In the genomic region with DNA sequence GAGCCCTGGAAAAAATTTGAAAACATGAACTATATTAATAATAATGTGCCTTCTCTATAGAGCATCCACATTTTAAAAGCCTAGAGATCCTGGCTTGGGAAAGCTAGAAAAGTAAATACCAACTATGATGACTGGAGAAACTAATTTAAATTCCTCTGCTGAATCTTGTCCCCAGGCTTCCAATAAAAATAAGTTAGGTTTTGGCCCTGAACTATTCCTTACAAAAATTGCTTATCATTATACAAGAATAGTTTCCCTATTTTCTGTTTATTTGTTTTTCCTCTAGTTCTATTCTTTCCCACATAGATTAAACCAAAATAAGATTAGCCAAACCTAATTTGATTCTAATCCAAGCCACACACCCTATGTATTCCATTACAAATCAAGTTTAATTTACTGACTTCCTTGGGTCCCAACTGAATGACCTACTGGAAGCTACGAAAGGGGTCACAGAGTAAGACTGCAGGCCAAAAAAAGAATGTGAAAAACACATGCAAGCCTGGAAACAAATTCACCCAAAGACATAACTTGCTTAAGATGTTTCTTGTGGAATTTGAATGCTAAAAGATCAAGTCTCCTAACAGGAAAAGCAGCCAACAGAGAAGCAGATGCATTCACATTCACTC, we compare ENCODE assay signal across 17 cellular contexts.
DNase-seq lines count a peak whose midpoint lies in the region; TF ChIP-seq lines count a peak whose summit lies in the region.
"Had no signal": no experiment of that assay in that cellular context is flagged by ENCODE, and none has a peak within 500 bp of the region (broad histone marks: within the 10 kb centered on the region; RNA-seq: fewer than 3 reads in every experiment).

No MANE protein-coding gene starts in this region.

- H3K79me2 ChIP-seq in osteoblast (ENCODE audit: insufficient read depth, low read length): no peaks in the 10 kb centered on the region

- H3K4me2 ChIP-seq in osteoblast (ENCODE audit: insufficient read depth, low read length): no peak overlapping the region

- H3K36me3 Mint-ChIP-seq in glutamatergic neuron (ENCODE audit: unreplicated experiment): peaks cover 7% of the 10 kb centered on the region
- H3K36me3 Mint-ChIP-seq: activated naive CD4-positive, alpha-beta T cell treated with anti-CD3 and anti-CD28 coated beads, Interleukin-2, amount 50 U/mL, for 72 hours had no signal

- H3K4me1 ChIP-seq in SJSA1 (replicated peaks): peaks cover 60% of the 10 kb centered on the region
- H3K4me1 ChIP-seq in osteoblast (ENCODE audit: insufficient read depth, low read length): peaks cover 25% of the 10 kb centered on the region
- H3K4me1 ChIP-seq: gastrocnemius medialis had no signal

- H3K9me3 ChIP-seq in SJSA1 (replicated peaks) (no peaks in the 10 kb centered on the region), osteoblast (ENCODE audit: low read depth, low read length) (no peaks in the 10 kb centered on the region)
- H3K9me3 ChIP-seq: gastrocnemius medialis, upper lobe of right lung had no signal

- H3K4me3 Mint-ChIP-seq in glutamatergic neuron (ENCODE audit: unreplicated experiment): no peak overlapping the region
- H3K4me3 Mint-ChIP-seq: endodermal cell had no signal

- H4K20me1 ChIP-seq in osteoblast (ENCODE audit: insufficient read depth, low read length): no peaks in the 10 kb centered on the region

- no peak overlapping the region for H3K27ac Mint-ChIP-seq in glutamatergic neuron (ENCODE audit: unreplicated experiment)
- H3K27ac Mint-ChIP-seq: activated naive CD4-positive, alpha-beta T cell treated with anti-CD3 and anti-CD28 coated beads, Interleukin-2, amount 50 U/mL, for 72 hours; endodermal cell had no signal

- H3K4me3 ChIP-seq in BJ (ENCODE audit: low read depth, low read length) (no peak overlapping the region), SJSA1 (no peak overlapping the region), fibroblast of villous mesenchyme (ENCODE audit: low read depth, low read length) (no peak overlapping the region), osteoblast (ENCODE audit: insufficient read depth, low read length) (no peak overlapping the region)
- H3K4me3 ChIP-seq: gastrocnemius medialis, upper lobe of right lung had no signal

- DNase-seq in BJ (ENCODE audit: low read depth) (peak; percentile 75), SJSA1 (ENCODE audit: low read depth in 1 of 2, low spot score in 2 of 2) (peak in 1 of 2 experiments; percentile 47), fibroblast of villous mesenchyme (ENCODE audit: low read depth) (peak; percentile 44), osteoblast (ENCODE audit: insufficient read length, low spot score, missing footprints) (no peak), NCI-H226 (no peak), glutamatergic neuron (no peak), midbrain (lab: John Stamatoyannopoulos, UW) (no peak), NCI-H1417 treated with DMSO at 0.1 percent for 48 hours (lab: John Stamatoyannopoulos, UW) (no peak)
- DNase-seq: activated CD4-positive, alpha-beta T cell treated with anti-CD3 and anti-CD28 coated beads, Interleukin-2, amount 50 U/mL, for 1 hour; activated T-cell treated with anti-CD3 and anti-CD28 coated beads for 4 hours; central memory CD4-positive, alpha-beta T cell; endodermal cell; gastrocnemius medialis; NCI-H146; nucleus accumbens; upper lobe of right lung had no signal

- POLR2A ChIA-PET in BJ (lab: Charles Lee): no interaction called here

- H2AFZ ChIP-seq in osteoblast (ENCODE audit: low read length): no peak overlapping the region

- peaks cover 1% of the 10 kb centered on the region for H3K27me3 Mint-ChIP-seq in glutamatergic neuron (ENCODE audit: unreplicated experiment)

- TF ChIP-seq CTCF in BJ (IDR thresholded peaks at IDR 0.05; ENCODE audit: insufficient read depth, low read depth, low read length) (no peak), fibroblast of villous mesenchyme (IDR thresholded peaks at IDR 0.05; ENCODE audit: insufficient read depth, low read depth, low read length) (no peak), osteoblast (IDR thresholded peaks at IDR 0.05; ENCODE audit: extremely low read depth, low read depth, low read length) (no peak), glutamatergic neuron (IDR thresholded peaks at IDR 0.05; ENCODE audit: partially characterized antibody, unreplicated experiment) (no peak)

- CTCF ChIA-PET in BJ (lab: Yijun Ruan, JAX): interaction anchor here (0.8 to 2.1 kb wide), 6 partner anchors 9 to 638 kb away, joined by 3 to 8 read pairs (median 4); no protein-coding TSS in a partner anchor

- no peaks in the 10 kb centered on the region for H3K27me3 ChIP-seq in BJ (ENCODE audit: control insufficient read depth, insufficient read depth, low read length)
- no peaks in the 10 kb centered on the region for H3K27me3 ChIP-seq in SJSA1 (replicated peaks)
- H3K27me3 ChIP-seq in osteoblast (ENCODE audit: insufficient read depth, low read length): no peaks in the 10 kb centered on the region
- H3K27me3 ChIP-seq: gastrocnemius medialis, upper lobe of right lung had no signal

- H3K27ac ChIP-seq in SJSA1 (peak overlapping the region; percentile 85), osteoblast (ENCODE audit: low read depth, low read length) (peak overlapping the region; percentile 21)
- H3K27ac ChIP-seq: upper lobe of right lung had no signal

- H3K9me3 Mint-ChIP-seq in glutamatergic neuron (ENCODE audit: unreplicated experiment): peaks cover 2% of the 10 kb centered on the region

- H3K36me3 ChIP-seq in BJ (ENCODE audit: control insufficient read depth, insufficient read depth, low read length) (no peaks in the 10 kb centered on the region), SJSA1 (peaks cover 19% of the 10 kb centered on the region), osteoblast (ENCODE audit: insufficient read depth, low read length) (peaks cover 30% of the 10 kb centered on the region)
- H3K36me3 ChIP-seq: gastrocnemius medialis, upper lobe of right lung had no signal

- no peaks in the 10 kb centered on the region for H3K4me1 Mint-ChIP-seq in glutamatergic neuron (ENCODE audit: low read depth, unreplicated experiment)

Comparison
In these comparisons a context has a peak if more than half of its experiments do, and no peak if none do; other contexts are left out.
1. DNase-seq: peak in BJ (single experiment) and fibroblast of villous mesenchyme (single experiment); none in osteoblast (single experiment), NCI-H226 (single experiment), glutamatergic neuron (single experiment), midbrain (single experiment) and NCI-H1417 treated with DMSO at 0.1 percent for 48 hours (single experiment).